In the genomic region with DNA sequence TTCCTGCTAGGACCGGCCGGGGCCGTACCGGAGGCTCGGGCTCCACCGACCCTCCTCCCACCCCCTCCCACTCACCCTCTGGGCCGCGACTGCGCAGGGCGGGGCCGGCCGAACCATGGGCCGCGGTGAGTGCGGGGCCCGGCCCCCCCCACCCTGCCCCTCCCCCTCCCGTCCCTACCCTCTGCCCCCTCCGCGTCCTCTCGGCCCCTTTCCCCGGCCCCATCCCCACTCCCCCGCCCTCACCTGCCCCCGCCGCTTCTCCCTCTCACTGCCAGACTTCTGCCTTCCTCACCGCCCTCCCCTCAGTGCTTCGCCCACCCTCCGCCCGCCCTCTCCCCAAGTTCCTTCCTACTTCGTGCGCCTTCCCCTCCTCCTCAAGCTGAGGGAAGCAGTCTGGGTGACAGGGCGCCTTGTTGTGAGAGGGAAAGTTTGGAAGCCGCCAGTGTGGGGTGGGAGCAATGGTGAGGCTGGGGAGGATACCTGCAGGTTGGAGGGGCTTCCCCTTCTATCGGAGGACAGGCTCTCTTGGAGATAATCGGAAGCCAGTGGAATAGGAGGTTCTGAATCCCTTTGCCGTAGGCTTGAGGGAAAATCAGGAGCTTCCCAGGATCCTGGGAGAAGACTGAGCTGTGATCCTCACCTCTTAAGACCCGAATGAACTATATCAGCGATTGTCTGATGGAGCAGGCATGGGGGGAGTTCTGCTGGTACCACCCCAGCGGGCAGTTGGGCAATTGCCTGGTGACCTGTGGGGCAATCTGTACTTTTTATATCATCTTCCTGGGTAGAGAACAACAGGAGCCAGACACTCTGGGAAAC, we compare ENCODE assay signal across 8 cellular contexts. TPM values are rescaled to one million over a fixed set of nuclear protein-coding genes. Genes with fewer than 3 reads are reported as not detected.
DNase-seq lines count a peak whose midpoint lies in the region; ATAC-seq and TF ChIP-seq lines count a peak whose summit lies in the region.

No MANE protein-coding gene starts in this region.

- DNase-seq in GM12864 (ENCODE audit: low read depth): no peak
- DNase-seq in NCI-H2227 (lab: John Stamatoyannopoulos, UW; ENCODE audit: unreplicated experiment): peak; percentile 41
- DNase-seq in activated CD8-positive, alpha-beta memory T cell treated with anti-CD3 and anti-CD28 coated beads, Interleukin-2, amount 50 U/mL, for 48 hours: peak; percentile 70
- peak; percentile 54 to 75 for DNase-seq in fibroblast of lung (ENCODE audit: low read depth in 2 of 2)
- peak in 1 of 9 donors; percentile 66 for DNase-seq in naive thymus-derived CD4-positive, alpha-beta T cell
- DNase-seq in vagina (ENCODE audit: extremely low spot score in 2 of 2): peak in 1 of 2 donors; percentile 95
- no peak for DNase-seq in NCI-H2029 (lab: John Stamatoyannopoulos, UW)

- H3K27ac ChIP-seq in fibroblast of lung (ENCODE audit: insufficient read depth, low read length) (peak overlapping the region; percentile 69), vagina (peak overlapping the region; percentile 99)
- H3K27ac ChIP-seq in naive thymus-derived CD4-positive, alpha-beta T cell (ENCODE audit: low read depth, low read length): peak overlapping the region; percentile 91

- H4K20me1 ChIP-seq in fibroblast of lung (ENCODE audit: control insufficient read depth, extremely low read depth, insufficient read depth, low read length): peaks cover 3% of the 10 kb centered on the region

- peak; percentile 15 for TF ChIP-seq CTCF in GM12864 (IDR thresholded peaks at IDR 0.05; ENCODE audit: low read depth, low read length, missing control alignments)
- TF ChIP-seq CTCF in fibroblast of lung (conservative IDR thresholded peaks at IDR 0.05 in 1 of 2, IDR thresholded peaks at IDR 0.05 in 1 of 2; ENCODE audit: low read depth in 1 of 2, low read length in 2 of 2): no peak
- peak in 1 of 3 experiments; percentile 12 for TF ChIP-seq CTCF in vagina (IDR thresholded peaks at IDR 0.05)

- peak overlapping the region; percentile 82 to 96 (median 93) for H3K27ac Mint-ChIP-seq in naive thymus-derived CD4-positive, alpha-beta T cell

- peak overlapping the region; percentile 90 to 99 (median 94) for H3K4me3 Mint-ChIP-seq in naive thymus-derived CD4-positive, alpha-beta T cell

- peaks cover 0 to 14% (median 0%) of the 10 kb centered on the region in 5 donors for H3K36me3 Mint-ChIP-seq in naive thymus-derived CD4-positive, alpha-beta T cell

- CTCF ChIA-PET in naive thymus-derived CD4-positive, alpha-beta T cell (lab: Charles Lee): interaction anchor here (1.1 to 2.0 kb wide), 4 partner anchors 21 to 64 kb away, joined by 4 to 7 read pairs (median 5); partner anchors contain the start of gene GLI1

- peaks cover 39 to 54% (median 50%) of the 10 kb centered on the region in 7 donors for H3K4me1 Mint-ChIP-seq in naive thymus-derived CD4-positive, alpha-beta T cell

- H3K36me3 ChIP-seq in fibroblast of lung (ENCODE audit: control insufficient read depth, insufficient read depth, low read length) (peaks cover 11% of the 10 kb centered on the region), vagina (peaks cover 0 to 34% of the 10 kb centered on the region in 2 donors)
- peaks cover 0 to 43% (median 14%) of the 10 kb centered on the region in 3 experiments for H3K36me3 ChIP-seq in naive thymus-derived CD4-positive, alpha-beta T cell (ENCODE audit: control insufficient read depth in 2 of 3, insufficient read depth in 3 of 3, low read length in 3 of 3)

- TF ChIP-seq POLR2A in vagina (IDR thresholded peaks at IDR 0.05): peak in 1 of 2 donors; percentile 56

- POLR2A ChIA-PET in naive thymus-derived CD4-positive, alpha-beta T cell (lab: Charles Lee): interaction anchor here (0.7 to 2.6 kb wide), 11 partner anchors 7 to 63 kb away, joined by 3 to 15 read pairs (median 4); partner anchors contain the start of genes ARHGAP9 and DCTN2

- peak overlapping the region; percentile 89 for H3K4me2 ChIP-seq in fibroblast of lung (ENCODE audit: extremely low read depth, insufficient read depth, low read length)

- no peak overlapping the region for H2AFZ ChIP-seq in fibroblast of lung (ENCODE audit: low read length)

- H3K9me3 ChIP-seq in fibroblast of lung (ENCODE audit: control insufficient read depth, insufficient read depth, low read depth, low read length) (no peaks in the 10 kb centered on the region), vagina (no peaks in the 10 kb centered on the region)
- H3K9me3 ChIP-seq in naive thymus-derived CD4-positive, alpha-beta T cell (ENCODE audit: control insufficient read depth in 2 of 3, low read length in 3 of 3): no peaks in the 10 kb centered on the region

- peak overlapping the region; percentile 66 for H3K9ac ChIP-seq in fibroblast of lung (ENCODE audit: insufficient read depth, low read length)

- H3K27me3 ChIP-seq in fibroblast of lung (ENCODE audit: control insufficient read depth, insufficient read depth, low read length): no peaks in the 10 kb centered on the region
- H3K27me3 ChIP-seq in naive thymus-derived CD4-positive, alpha-beta T cell (ENCODE audit: control insufficient read depth in 2 of 2, insufficient read depth in 2 of 2, low read length in 2 of 2): no peaks in the 10 kb centered on the region
- H3K27me3 ChIP-seq in vagina: no peaks in the 10 kb centered on the region

- peak overlapping the region; percentile 91 for H3K4me3 ChIP-seq in GM12864 (ENCODE audit: low read depth, low read length)
- peak overlapping the region; percentile 68 to 91 (median 88) for H3K4me3 ChIP-seq in fibroblast of lung (replicated peaks in 1 of 4; ENCODE audit: control extremely low read depth in 1 of 4, insufficient read depth in 1 of 4, low read depth in 3 of 4, low read length in 4 of 4)
- peak overlapping the region; percentile 58 for H3K4me3 ChIP-seq in naive thymus-derived CD4-positive, alpha-beta T cell (ENCODE audit: low read length)
- H3K4me3 ChIP-seq in vagina: peak overlapping the region; percentile 82 to 90

- peaks cover 0 to 14% (median 0%) of the 10 kb centered on the region in 11 donors for H3K9me3 Mint-ChIP-seq in naive thymus-derived CD4-positive, alpha-beta T cell

- H3K79me2 ChIP-seq in fibroblast of lung (ENCODE audit: control insufficient read depth, insufficient read depth, low read length): peaks cover 45% of the 10 kb centered on the region

- intact Hi-C loops in naive thymus-derived CD4-positive, alpha-beta T cell (cut with micrococcal nuclease): loop anchor here (1.0 to 10.0 kb wide), 9 partner anchors 60 to 1706 kb away; partner anchors contain the start of genes DGKA (in 1 of the 2), NAB2 (in 1 of the 2), NACA (in 1 of the 2) and RPL41 (in 1 of the 2)
- intact Hi-C loops in vagina (cut with DNase I): no loop called here

- peaks cover 0 to 7% (median 0%) of the 10 kb centered on the region in 5 donors for H3K27me3 Mint-ChIP-seq in naive thymus-derived CD4-positive, alpha-beta T cell

- peaks cover 23% of the 10 kb centered on the region for H3K4me1 ChIP-seq in fibroblast of lung (ENCODE audit: control insufficient read depth, extremely low read depth, insufficient read depth, low read length)
- H3K4me1 ChIP-seq in naive thymus-derived CD4-positive, alpha-beta T cell (ENCODE audit: control insufficient read depth in 2 of 2, insufficient read depth in 2 of 2, low read length in 2 of 2): peaks cover 32 to 39% of the 10 kb centered on the region in 2 donors
- peaks cover 63% of the 10 kb centered on the region for H3K4me1 ChIP-seq in vagina

- ATAC-seq in naive thymus-derived CD4-positive, alpha-beta T cell: no peak
- no peak for ATAC-seq in HG03175 (IDR thresholded peaks at IDR 0.05; ENCODE audit: unreplicated experiment)

RNA-seq across cellular contexts. Expression of gene MBD6, which starts 0.5 kb away (rescaled TPM):
- total RNA-seq in fibroblast of lung (5.1 and 7.1 TPM in 2 replicates), vagina (26.8 TPM)
- polyA plus RNA-seq in fibroblast of lung: 3.0 and 3.1 TPM in 2 replicates
- 19.3 and 19.4 TPM in 2 replicates for polyA plus RNA-seq in fibroblast of lung (2012)
- 16.7 and 22.9 TPM in 2 replicates for polyA minus RNA-seq in fibroblast of lung (ENCODE audit: low replicate concordance)
- total RNA-seq in naive thymus-derived CD4-positive, alpha-beta T cell: 100 to 1,000 TPM in 4 of 5 experiments, 10 to 100 TPM in 1; 85.2 to 127 (median 120) TPM
- 1 to 10 TPM in 1 of 2 donors, under 1 TPM in 1; 0.50 to 1.0 TPM for polyA plus RNA-seq in naive thymus-derived CD4-positive, alpha-beta T cell

RNA-seq across cellular contexts. Expression of gene DDIT3, which starts 2.8 kb away (rescaled TPM):
- total RNA-seq in fibroblast of lung: 249 and 265 TPM in 2 replicates
- 32.5 and 57.8 TPM in 2 replicates for polyA plus RNA-seq in fibroblast of lung
- polyA plus RNA-seq in fibroblast of lung (2012): 28.2 and 52.6 TPM in 2 replicates
- polyA minus RNA-seq in fibroblast of lung (ENCODE audit: low replicate concordance): 7.6 and 13.9 TPM in 2 replicates
- 100 to 1,000 TPM in 1 of 5 experiments, 10 to 100 TPM in 4; 19.6 to 124 (median 51.6) TPM for total RNA-seq in naive thymus-derived CD4-positive, alpha-beta T cell
- 10 to 100 TPM; 15.9 to 23.1 TPM for polyA plus RNA-seq in naive thymus-derived CD4-positive, alpha-beta T cell
- 25.0 TPM for total RNA-seq in vagina

RNA-seq across cellular contexts. Expression of gene DCTN2, which starts 23.9 kb away (rescaled TPM):
- total RNA-seq in fibroblast of lung (101 and 108 TPM in 2 replicates), vagina (131 TPM)
- 211 and 229 TPM in 2 replicates for polyA plus RNA-seq in fibroblast of lung
- polyA plus RNA-seq in fibroblast of lung (2012): 160 and 172 TPM in 2 replicates
- polyA minus RNA-seq in fibroblast of lung (ENCODE audit: low replicate concordance): 97.2 and 166 TPM in 2 replicates
- total RNA-seq in naive thymus-derived CD4-positive, alpha-beta T cell: 10 to 100 TPM; 52.1 to 78.8 (median 63.0) TPM
- polyA plus RNA-seq in naive thymus-derived CD4-positive, alpha-beta T cell: 10 to 100 TPM; 53.9 to 78.8 TPM

RNA-seq across cellular contexts. Expression of gene KIF5A, which starts 26.7 kb away (rescaled TPM):
- total RNA-seq in fibroblast of lung: 0.51 and 1.3 TPM in 2 replicates
- 0.53 and 0.89 TPM in 2 replicates for polyA plus RNA-seq in fibroblast of lung
- polyA plus RNA-seq in fibroblast of lung (2012): 0.37 and 0.76 TPM in 2 replicates
- polyA minus RNA-seq in fibroblast of lung (ENCODE audit: low replicate concordance): 0.19 and 3.7 TPM in 2 replicates
- total RNA-seq in naive thymus-derived CD4-positive, alpha-beta T cell: 1 to 10 TPM in 4 of 5 experiments, under 1 TPM in 1; 0.95 to 1.7 (median 1.0) TPM
- under 1 TPM; 0.06 to 0.09 TPM for polyA plus RNA-seq in naive thymus-derived CD4-positive, alpha-beta T cell
- total RNA-seq in vagina: 4.4 TPM

RNA-seq across cellular contexts. Expression of gene MARS1, which starts 35.2 kb away (rescaled TPM):
- 223 and 352 TPM in 2 replicates for total RNA-seq in fibroblast of lung
- 89.9 and 103 TPM in 2 replicates for polyA plus RNA-seq in fibroblast of lung
- 127 and 147 TPM in 2 replicates for polyA plus RNA-seq in fibroblast of lung (2012)
- polyA minus RNA-seq in fibroblast of lung (ENCODE audit: low replicate concordance): 393 and 409 TPM in 2 replicates
- total RNA-seq in naive thymus-derived CD4-positive, alpha-beta T cell: 100 to 1,000 TPM; 178 to 229 (median 197) TPM
- 100 to 1,000 TPM in 1 of 2 donors, 10 to 100 TPM in 1; 86.0 to 118 TPM for polyA plus RNA-seq in naive thymus-derived CD4-positive, alpha-beta T cell
- total RNA-seq in vagina: 71.2 TPM

Comparison
In these comparisons a context has a peak if more than half of its experiments do, and no peak if none do; other contexts are left out.
1. DNase-seq: peak in NCI-H2227 (single experiment), activated CD8-positive, alpha-beta memory T cell treated with anti-CD3 and anti-CD28 coated beads, Interleukin-2, amount 50 U/mL, for 48 hours (single experiment) and fibroblast of lung (2 of 2); none in GM12864 (single experiment) and NCI-H2029 (single experiment).
2. Peak in every context shown above with its lines, with median percentiles within 50 percentile points of each other: H3K4me3 ChIP-seq and H3K27ac ChIP-seq.